ENCODE assay signal across 11 cellular contexts in genomic region chr14:50529288-50530179, GRCh38. TPM values are rescaled to one million over a fixed set of nuclear protein-coding genes. Genes with fewer than 3 reads are reported as not detected.
DNase-seq lines count a peak whose midpoint lies in the region; ATAC-seq, FAIRE-seq and TF ChIP-seq lines count a peak whose summit lies in the region.
"Had no signal": no experiment of that assay in that cellular context is flagged by ENCODE, and none has a peak within 500 bp of the region (broad histone marks: within the 10 kb centered on the region; RNA-seq: fewer than 3 reads in every experiment).

No MANE protein-coding gene starts in this region.

- 72% methylated on average over 6 of the region's 6 CpGs for WGBS in esophagus muscularis mucosa

- no peaks in the 10 kb centered on the region for H3K9me1 ChIP-seq in endothelial cell of umbilical vein (replicated peaks; ENCODE audit: control insufficient read depth, extremely low read depth, insufficient read depth, low read length)

- no peak for TF ChIP-seq POLR2A in endothelial cell of umbilical vein (IDR thresholded peaks at IDR 0.05; ENCODE audit: low read depth, low read length)
- no peak for TF ChIP-seq POLR2A in esophagus muscularis mucosa (IDR thresholded peaks at IDR 0.05; ENCODE audit: low read depth)

- peaks cover 5% of the 10 kb centered on the region; the same call in 1 of the 2 replicates for H3K36me3 ChIP-seq in SK-N-MC (ENCODE audit: insufficient read depth, low read length)
- H3K36me3 ChIP-seq in endothelial cell of umbilical vein (ENCODE audit: control insufficient read depth in 2 of 2, extremely low read depth in 1 of 2, insufficient read depth in 2 of 2, low read length in 2 of 2) = no peaks in the 10 kb centered on the region
- no peaks in the 10 kb centered on the region for H3K36me3 ChIP-seq in esophagus muscularis mucosa

- peaks cover 76% of the 10 kb centered on the region for H3K79me2 ChIP-seq in endothelial cell of umbilical vein (ENCODE audit: control insufficient read depth, insufficient read depth, low read length)

- H3K27ac ChIP-seq in SK-N-MC (no peak overlapping the region), endothelial cell of umbilical vein (ENCODE audit: insufficient read depth, low read depth, low read length) (peak overlapping the region; percentile 82), esophagus muscularis mucosa (replicated peaks in 1 of 4) (peak overlapping the region in 2 of 4 donors; percentile 6 to 97)

- peaks cover 31% of the 10 kb centered on the region for H3K4me1 Mint-ChIP-seq in progenitor cell of endocrine pancreas (ENCODE audit: low read depth)

- H4K20me1 ChIP-seq in endothelial cell of umbilical vein (replicated peaks; ENCODE audit: control insufficient read depth, extremely low read depth, insufficient read depth, low read length) = no peaks in the 10 kb centered on the region

- peak; percentile 8 for FAIRE-seq in endothelial cell of umbilical vein (lab: Jason Lieb, UNC)

- no peak for TF ChIP-seq EP300 in esophagus muscularis mucosa (IDR thresholded peaks at IDR 0.05)

- ATAC-seq in HG02885 (IDR thresholded peaks at IDR 0.05; ENCODE audit: poor library complexity, unreplicated experiment) = no peak
- ATAC-seq: esophagus mucosa had no signal

- dilution Hi-C loops in endothelial cell of umbilical vein (cut with MboI; ENCODE audit: extremely low pct_ligation_motif_present, low sequenced_read_pairs) = no loop called here

- no peaks in the 10 kb centered on the region for H3K27me3 Mint-ChIP-seq in progenitor cell of endocrine pancreas

- no TSS peak for BruUV-seq in endothelial cell of umbilical vein (replicated peaks; lab: Mats Ljungman, UMichigan)

- peak overlapping the region; percentile 98 for H3K4me2 ChIP-seq in endothelial cell of umbilical vein (ENCODE audit: insufficient read depth, low read length)

- H3K27me3 ChIP-seq in endothelial cell of umbilical vein (ENCODE audit: control insufficient read depth in 2 of 2, insufficient read depth in 2 of 2, low read length in 2 of 2) (no peaks in the 10 kb centered on the region), esophagus muscularis mucosa (no peaks in the 10 kb centered on the region)

- POLR2A ChIA-PET in endothelial cell of umbilical vein (lab: Charles Lee) = no interaction called here

- peak overlapping the region; percentile 31 for H3K27ac Mint-ChIP-seq in progenitor cell of endocrine pancreas

- peaks cover 1% of the 10 kb centered on the region for H3K36me3 Mint-ChIP-seq in progenitor cell of endocrine pancreas (ENCODE audit: insufficient read depth)

- H2AFZ ChIP-seq in endothelial cell of umbilical vein (ENCODE audit: low read depth, low read length) = no peak overlapping the region

- H3K9ac ChIP-seq in SK-N-MC (ENCODE audit: insufficient read length) (no peak overlapping the region), endothelial cell of umbilical vein (replicated peaks; ENCODE audit: extremely low read depth, insufficient read depth, low read length) (peak overlapping the region; percentile 89)

- H3K4me3 ChIP-seq in SK-N-MC (peak overlapping the region; percentile 93), endothelial cell of umbilical vein (replicated peaks in 1 of 3; ENCODE audit: insufficient read depth in 1 of 3, low read depth in 1 of 3, low read length in 3 of 3) (peak overlapping the region in 2 of 3 experiments; percentile 3 to 98), esophagus muscularis mucosa (peak overlapping the region in 1 of 4 donors; percentile 90)

- H3K4me1 ChIP-seq in endothelial cell of umbilical vein (ENCODE audit: control insufficient read depth, extremely low read depth, insufficient read depth, low read length) (peaks cover 39% of the 10 kb centered on the region), esophagus muscularis mucosa (peaks cover 12 to 77% (median 62%) of the 10 kb centered on the region in 4 donors)

- H3K4me3 Mint-ChIP-seq in progenitor cell of endocrine pancreas (ENCODE audit: low read depth) = peak overlapping the region; percentile 84

- H3K9me3 ChIP-seq in SK-N-MC (ENCODE audit: low read depth, low read length) = no peaks in the 10 kb centered on the region
- H3K9me3 ChIP-seq in endothelial cell of umbilical vein (replicated peaks; ENCODE audit: control insufficient read depth, insufficient read depth, low read length) = no peaks in the 10 kb centered on the region
- no peaks in the 10 kb centered on the region for H3K9me3 ChIP-seq in esophagus muscularis mucosa

- intact Hi-C loops in endothelial cell of umbilical vein (cut with micrococcal nuclease) = loop anchor here (2.0 to 5.0 kb wide), 3 partner anchors 87 to 762 kb away; partner anchors contain the start of gene KLHDC2
- intact Hi-C loops in esophagus muscularis mucosa (cut with DNase I) = loop anchor here (5.0 to 10.0 kb wide), 2 partner anchors 132 to 415 kb away; partner anchors contain the start of genes CDKL1 and VCPKMT

- TF ChIP-seq CTCF in endothelial cell of umbilical vein (IDR thresholded peaks at IDR 0.05; ENCODE audit: extremely low read depth in 1 of 2, insufficient read depth in 1 of 2, low read depth in 1 of 2, low read length in 2 of 2) (no peak), progenitor cell of endocrine pancreas (IDR thresholded peaks at IDR 0.05; ENCODE audit: unreplicated experiment) (no peak), esophagus muscularis mucosa (IDR thresholded peaks at IDR 0.05) (no peak)

- H3K9me3 Mint-ChIP-seq in progenitor cell of endocrine pancreas (ENCODE audit: low read depth) = no peaks in the 10 kb centered on the region

- CTCF ChIA-PET in endothelial cell of umbilical vein (lab: Charles Lee) = interaction anchor here (0.6 to 1.7 kb wide), 6 partner anchors 91 to 246 kb away, joined by 3 to 13 read pairs (median 4); no protein-coding TSS in a partner anchor

- DNase-seq in EL = peak; percentile 47
- no peak for DNase-seq in SK-N-MC (ENCODE audit: low read depth, low spot score)
- DNase-seq in endothelial cell of umbilical vein (ENCODE audit: low read depth, low spot score) = peak; percentile 30
- DNase-seq in progenitor cell of endocrine pancreas (ENCODE audit: low spot score, unreplicated experiment) = no peak
- no peak for DNase-seq in NCI-H1417 treated with DMSO at 0.1 percent for 48 hours (lab: John Stamatoyannopoulos, UW)
- DNase-seq in esophagus muscularis mucosa (ENCODE audit: extremely low spot score) = no peak
- no peak for DNase-seq in NCI-H1417 (lab: John Stamatoyannopoulos, UW)
- DNase-seq: activated CD4-positive, alpha-beta T cell treated with anti-CD3 and anti-CD28 coated beads, Interleukin-2, amount 50 U/mL, for 1 hour; NCI-H2171 treated with DMSO at 0.1 percent for 48 hours had no signal

TF ChIP-seq in endothelial cell of umbilical vein, 7 proteins besides CTCF, POLR2A, EP300 and RAD21:
- TF ChIP-seq POLR2AphosphoS5 (IDR thresholded peaks at IDR 0.05; ENCODE audit: insufficient read depth, low read depth, low read length) (no peak), EZH2 (IDR thresholded peaks at IDR 0.05; ENCODE audit: borderline replicate concordance, low read depth, low read length, severe bottlenecking) (no peak), GATA2 (IDR thresholded peaks at IDR 0.05; ENCODE audit: insufficient read depth, insufficient read length, low read depth, low read length) (peak; percentile 70)
TF ChIP-seq in endothelial cell of umbilical vein: peak in this region for 1.

RNA-seq across cellular contexts. Expression of gene MAP4K5, which starts 2.8 kb away (rescaled TPM):
- total RNA-seq in endothelial cell of umbilical vein (60.1 and 73.7 TPM in 2 replicates), progenitor cell of endocrine pancreas (73.0 and 74.1 TPM in 2 replicates), esophagus muscularis mucosa (100 to 1,000 TPM in 1 of 4 donors, 10 to 100 TPM in 3; 84.4 to 108 (median 91.2) TPM)
- 13.8 and 17.4 TPM in 2 replicates for polyA plus RNA-seq in endothelial cell of umbilical vein
- polyA plus RNA-seq in endothelial cell of umbilical vein (2011; cell fraction: cytosol; rRNA removed) = 11.8 and 13.9 TPM in 2 replicates
- 42.1 and 50.3 TPM in 2 replicates for polyA plus RNA-seq in endothelial cell of umbilical vein (2011; cell fraction: nucleus; rRNA removed)
- polyA plus RNA-seq in endothelial cell of umbilical vein (2012) = 34.0 and 38.5 TPM in 2 replicates
- 15.6 and 18.1 TPM in 2 replicates for polyA minus RNA-seq in endothelial cell of umbilical vein
- polyA minus RNA-seq in endothelial cell of umbilical vein (2011; cell fraction: cytosol; rRNA and poly(A)+ RNA removed) = 11.3 TPM
- 92.9 and 102 TPM in 2 replicates for polyA minus RNA-seq in endothelial cell of umbilical vein (2011; cell fraction: nucleus; rRNA and poly(A)+ RNA removed)

RNA-seq across cellular contexts. Expression of gene ATL1, which starts 30.4 kb away (rescaled TPM):
- total RNA-seq in endothelial cell of umbilical vein (2.8 and 5.1 TPM in 2 replicates), progenitor cell of endocrine pancreas (6.8 and 6.9 TPM in 2 replicates), esophagus muscularis mucosa (10 to 100 TPM; 13.6 to 27.9 (median 18.6) TPM)
- 1.1 and 1.4 TPM in 2 replicates for polyA plus RNA-seq in endothelial cell of umbilical vein
- polyA plus RNA-seq in endothelial cell of umbilical vein (2011; cell fraction: cytosol; rRNA removed) = 1.5 TPM in 2 replicates
- 0.91 and 1.0 TPM in 2 replicates for polyA plus RNA-seq in endothelial cell of umbilical vein (2011; cell fraction: nucleus; rRNA removed)
- 2.3 TPM in 2 replicates for polyA plus RNA-seq in endothelial cell of umbilical vein (2012)
- 6.8 and 8.7 TPM in 2 replicates for polyA minus RNA-seq in endothelial cell of umbilical vein
- not detected for polyA minus RNA-seq in endothelial cell of umbilical vein (2011; cell fraction: cytosol; rRNA and poly(A)+ RNA removed)
- 1.3 and 1.7 TPM in 2 replicates for polyA minus RNA-seq in endothelial cell of umbilical vein (2011; cell fraction: nucleus; rRNA and poly(A)+ RNA removed)

Comparison
In these comparisons a context has a peak if more than half of its experiments do, and no peak if none do; other contexts are left out.
1. DNase-seq: peak in EL (single experiment) and endothelial cell of umbilical vein (single experiment); none in SK-N-MC (single experiment), progenitor cell of endocrine pancreas (single experiment), NCI-H1417 treated with DMSO at 0.1 percent for 48 hours (single experiment), esophagus muscularis mucosa (single experiment) and NCI-H1417 (0 of 3).